Comparison of ENCODE assay signal across 27 cellular contexts in the genomic region with DNA sequence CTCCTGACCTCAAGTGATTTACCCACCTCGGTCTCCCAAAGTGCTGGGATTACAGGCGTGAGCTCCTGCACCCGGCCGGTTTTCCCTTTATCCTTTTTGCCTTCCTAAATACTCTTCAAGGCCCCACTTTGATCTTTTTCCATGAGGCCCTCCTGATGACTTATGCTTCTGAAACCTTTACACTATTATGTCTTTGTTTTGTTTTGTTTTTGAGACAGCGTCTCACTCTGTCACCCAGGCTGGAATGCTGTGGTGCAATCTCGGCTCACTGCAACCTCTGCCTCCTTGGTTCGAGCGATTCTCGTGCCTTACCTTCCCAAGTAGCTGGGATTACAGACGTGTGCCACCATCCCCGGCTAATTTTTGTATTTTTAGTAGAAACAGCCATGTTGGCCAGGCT. TPM values are rescaled to one million over a fixed set of nuclear protein-coding genes. Genes with fewer than 3 reads are reported as not detected.
DNase-seq lines count a peak whose midpoint lies in the region; ATAC-seq and TF ChIP-seq lines count a peak whose summit lies in the region.
"Had no signal": no experiment of that assay in that cellular context is flagged by ENCODE, and none has a peak within 500 bp of the region (broad histone marks: within the 10 kb centered on the region; RNA-seq: fewer than 3 reads in every experiment).

No MANE protein-coding gene starts in this region.

- intact Hi-C loops in CD4-positive, alpha-beta T cell (cut with DNase I, micrococcal nuclease) = loop anchor here in 1 of 2 experiments (10.0 kb wide), 1 partner anchor 501 kb away; no protein-coding TSS in a partner anchor
- intact Hi-C loops in IMR-90 (cut with micrococcal nuclease) = loop anchor here (10.0 kb wide), 1 partner anchor 1209 kb away; no protein-coding TSS in a partner anchor
- intact Hi-C loops in dendritic cell treated with granulocyte-macrophage colony-stimulating factor and Interleukin-4, amounts not matched to agents 40 ng/mL and 50 ng/mL, for 4 days (cut with micrococcal nuclease) = no loop called here

- CTCF ChIA-PET in CD4-positive, alpha-beta T cell (lab: Charles Lee) = no interaction called here
- CTCF ChIA-PET in IMR-90 (lab: Yijun Ruan, JAX) = no interaction called here

- H2AFZ ChIP-seq in IMR-90 (replicated peaks; ENCODE audit: low read length, poor library complexity) (no peak overlapping the region), osteoblast (ENCODE audit: low read length) (no peak overlapping the region)

- no peak overlapping the region for H2AK5ac ChIP-seq in IMR-90 (ENCODE audit: low read depth, low read length)

- no peak overlapping the region for H3K4ac ChIP-seq in IMR-90 (ENCODE audit: low read depth, low read length)

- H4K8ac ChIP-seq in IMR-90 (ENCODE audit: low read depth in 2 of 2, low read length in 2 of 2) = no peak overlapping the region

- H3K4me1 ChIP-seq in IMR-90 (ENCODE audit: control insufficient read depth, insufficient read depth, low read length) = peaks cover 13% of the 10 kb centered on the region
- H3K4me1 ChIP-seq in osteoblast (ENCODE audit: insufficient read depth, low read length) = peaks cover 59% of the 10 kb centered on the region

- no peak for TF ChIP-seq RAD21 in IMR-90 (IDR thresholded peaks at IDR 0.05; ENCODE audit: low read length)

- H3K4me1 Mint-ChIP-seq in CD4-positive, alpha-beta T cell (ENCODE audit: low read depth) = peaks cover 80% of the 10 kb centered on the region
- peaks cover 53% of the 10 kb centered on the region for H3K4me1 Mint-ChIP-seq in dendritic cell treated with granulocyte-macrophage colony-stimulating factor and Interleukin-4, amounts not matched to agents 40 ng/mL and 50 ng/mL, for 4 days (ENCODE audit: low read depth)

- H3K36me3 ChIP-seq in IMR-90 (ENCODE audit: control insufficient read depth, insufficient read depth, low read length) = no peaks in the 10 kb centered on the region
- no peaks in the 10 kb centered on the region for H3K36me3 ChIP-seq in osteoblast (ENCODE audit: insufficient read depth, low read length)
- H3K36me3 ChIP-seq: ovary, suprapubic skin had no signal

- ATAC-seq in CD4-positive, alpha-beta T cell (ENCODE audit: poor library complexity) = no peak
- ATAC-seq in IMR-90 (ENCODE audit: low read depth) (no peak), HG03097 (IDR thresholded peaks at IDR 0.05; ENCODE audit: low FRiP score, unreplicated experiment) (no peak), GM21381 (IDR thresholded peaks at IDR 0.05; ENCODE audit: unreplicated experiment) (no peak), HG03175 (IDR thresholded peaks at IDR 0.05; ENCODE audit: unreplicated experiment) (no peak)
- ATAC-seq: activated CD8-positive, alpha-beta T cell treated with anti-CD3 and anti-CD28 coated beads for 36 hours; activated T-helper 17 cell treated with anti-CD3 and anti-CD28 coated beads, Interleukin-2, amount 50 U/mL, for 72 hours; left ventricle myocardium superior; naive thymus-derived CD4-positive, alpha-beta T cell had no signal

- no peak overlapping the region for H4K5ac ChIP-seq in IMR-90 (ENCODE audit: low read depth, low read length)

- no peak overlapping the region for H2BK20ac ChIP-seq in IMR-90 (ENCODE audit: low read depth, low read length)

- H3K9me1 ChIP-seq in IMR-90 (ENCODE audit: insufficient read depth, low read length) = peaks cover 9% of the 10 kb centered on the region

- no peak overlapping the region for H2BK120ac ChIP-seq in IMR-90 (ENCODE audit: low read depth, low read length)

- H2AK9ac ChIP-seq in IMR-90 (replicated peaks; ENCODE audit: low read depth, low read length, poor library complexity) = no peak overlapping the region

- H4K20me1 ChIP-seq in IMR-90 (ENCODE audit: insufficient read depth, low read length) (peaks cover 24% of the 10 kb centered on the region; the same call in 1 of the 2 replicates), osteoblast (ENCODE audit: insufficient read depth, low read length) (peaks cover 5% of the 10 kb centered on the region)

- H3K4me2 ChIP-seq in IMR-90 (ENCODE audit: low read depth, low read length) = no peak overlapping the region
- peak overlapping the region; percentile 32 for H3K4me2 ChIP-seq in osteoblast (ENCODE audit: insufficient read depth, low read length)
- H3K4me2 ChIP-seq: BLaER1 had no signal

- no peak overlapping the region for H3K9ac ChIP-seq in IMR-90 (ENCODE audit: low read depth, low read length)
- H3K9ac ChIP-seq: BLaER1 had no signal

- H3K27me3 Mint-ChIP-seq in CD4-positive, alpha-beta T cell = no peaks in the 10 kb centered on the region
- H3K27me3 Mint-ChIP-seq in dendritic cell treated with granulocyte-macrophage colony-stimulating factor and Interleukin-4, amounts not matched to agents 40 ng/mL and 50 ng/mL, for 4 days = no peaks in the 10 kb centered on the region
- H3K27me3 Mint-ChIP-seq: activated CD8-positive, alpha-beta T cell treated with anti-CD3 and anti-CD28 coated beads for 36 hours; activated T-helper 17 cell treated with anti-CD3 and anti-CD28 coated beads, Interleukin-2, amount 50 U/mL, for 72 hours; naive thymus-derived CD4-positive, alpha-beta T cell had no signal

- H3K79me2 ChIP-seq in osteoblast (ENCODE audit: insufficient read depth, low read length) = peaks cover 68% of the 10 kb centered on the region

- in situ Hi-C loops in IMR-90 (cut with MboI; ENCODE audit: low sequenced_read_pairs) = loop anchor here (5.0 kb wide), 1 partner anchor 341 kb away; no protein-coding TSS in a partner anchor

- no peak for TF ChIP-seq POLR2A in IMR-90 (IDR thresholded peaks at IDR 0.05; ENCODE audit: low read depth, low read length)

- no peak overlapping the region for H3K14ac ChIP-seq in IMR-90 (replicated peaks; ENCODE audit: low read depth, low read length)

- peaks cover 28% of the 10 kb centered on the region for H3K36me3 Mint-ChIP-seq in CD4-positive, alpha-beta T cell (ENCODE audit: low read depth)
- peaks cover 24% of the 10 kb centered on the region for H3K36me3 Mint-ChIP-seq in dendritic cell treated with granulocyte-macrophage colony-stimulating factor and Interleukin-4, amounts not matched to agents 40 ng/mL and 50 ng/mL, for 4 days (ENCODE audit: low read depth)

- TF ChIP-seq CTCF in CD4-positive, alpha-beta T cell (IDR thresholded peaks at IDR 0.05) = no peak
- TF ChIP-seq CTCF in IMR-90 (conservative IDR thresholded peaks at IDR 0.05; ENCODE audit: low read depth, low read length) (no peak), osteoblast (IDR thresholded peaks at IDR 0.05; ENCODE audit: extremely low read depth, low read depth, low read length) (no peak)

- no peak overlapping the region for H3K27ac ChIP-seq in CD4-positive, alpha-beta T cell (ENCODE audit: low read depth, low read length)
- H3K27ac ChIP-seq in IMR-90 (ENCODE audit: insufficient read depth, low read length) = no peak overlapping the region
- peak overlapping the region; percentile 100 for H3K27ac ChIP-seq in osteoblast (ENCODE audit: low read depth, low read length)
- H3K27ac ChIP-seq: BLaER1, ovary, suprapubic skin had no signal

- no peak overlapping the region for H2BK5ac ChIP-seq in IMR-90 (ENCODE audit: low read depth, low read length, poor library complexity, severe bottlenecking)

- POLR2A ChIA-PET in CD4-positive, alpha-beta T cell (lab: Charles Lee) = no interaction called here
- POLR2A ChIA-PET in IMR-90 (lab: Charles Lee; ENCODE audit: unreplicated experiment) = no interaction called here

- no peak overlapping the region for H3K27ac Mint-ChIP-seq in CD4-positive, alpha-beta T cell
- H3K27ac Mint-ChIP-seq in dendritic cell treated with granulocyte-macrophage colony-stimulating factor and Interleukin-4, amounts not matched to agents 40 ng/mL and 50 ng/mL, for 4 days = peak overlapping the region; percentile 63
- H3K27ac Mint-ChIP-seq: activated CD8-positive, alpha-beta T cell treated with anti-CD3 and anti-CD28 coated beads for 36 hours; activated T-helper 17 cell treated with anti-CD3 and anti-CD28 coated beads, Interleukin-2, amount 50 U/mL, for 72 hours had no signal

- no peak overlapping the region for H3K4me3 ChIP-seq in IMR-90 (ENCODE audit: insufficient read depth, low read depth, low read length)
- H3K4me3 ChIP-seq in osteoblast (ENCODE audit: insufficient read depth, low read length) = no peak overlapping the region
- H3K4me3 ChIP-seq: BLaER1, ovary, spleen, suprapubic skin had no signal

- dilution Hi-C loops in IMR-90 (cut with HindIII; ENCODE audit: low sequenced_read_pairs, unreplicated experiment) = no loop called here

- no peaks in the 10 kb centered on the region for H3K27me3 ChIP-seq in CD4-positive, alpha-beta T cell (ENCODE audit: control insufficient read depth, insufficient read depth, low read length)
- H3K27me3 ChIP-seq in IMR-90 (ENCODE audit: control insufficient read depth, insufficient read depth, low read length) (no peaks in the 10 kb centered on the region), osteoblast (ENCODE audit: insufficient read depth, low read length) (no peaks in the 10 kb centered on the region)
- H3K27me3 ChIP-seq: BLaER1, ovary, spleen, suprapubic skin had no signal

- H4K91ac ChIP-seq in IMR-90 (ENCODE audit: insufficient read depth, low read depth, low read length) = no peak overlapping the region

- no peak overlapping the region for H3K18ac ChIP-seq in IMR-90 (ENCODE audit: low read depth, low read length)

- no peaks in the 10 kb centered on the region for H3K9me3 Mint-ChIP-seq in CD4-positive, alpha-beta T cell
- no peaks in the 10 kb centered on the region for H3K9me3 Mint-ChIP-seq in dendritic cell treated with granulocyte-macrophage colony-stimulating factor and Interleukin-4, amounts not matched to agents 40 ng/mL and 50 ng/mL, for 4 days
- H3K9me3 Mint-ChIP-seq: activated T-helper 17 cell treated with anti-CD3 and anti-CD28 coated beads, Interleukin-2, amount 50 U/mL, for 72 hours had no signal

- H3K23ac ChIP-seq in IMR-90 (ENCODE audit: low read depth, low read length) = no peak overlapping the region

- H3K56ac ChIP-seq in IMR-90 (ENCODE audit: extremely low read depth, insufficient read depth, low read length) = no peak overlapping the region

- no peaks in the 10 kb centered on the region for H3K9me3 ChIP-seq in CD4-positive, alpha-beta T cell (ENCODE audit: control insufficient read depth, low read length)
- no peaks in the 10 kb centered on the region for H3K9me3 ChIP-seq in IMR-90 (ENCODE audit: control insufficient read depth, insufficient read depth, low read length)
- no peaks in the 10 kb centered on the region for H3K9me3 ChIP-seq in osteoblast (ENCODE audit: low read depth, low read length)
- H3K9me3 ChIP-seq: ovary, spleen, suprapubic skin had no signal

- WGBS in IMR-90 (ENCODE audit: extremely low coverage in 2 of 2, insufficient read length in 1 of 2), 2 experiments = 77% methylated on average over 5 of the region's 11 CpGs; no CpG with 5 or more reads in 1 of the 2 experiments

- no TSS peak for BruUV-seq in IMR-90 (replicated peaks; lab: Mats Ljungman, UMichigan)

- H3K79me1 ChIP-seq in IMR-90 (ENCODE audit: low read depth in 1 of 2, low read length in 2 of 2) = peaks cover 8 to 52% of the 10 kb centered on the region in 2 experiments; a peak in 3 of 4 replicates

- no peak for DNase-seq in CD4-positive, alpha-beta T cell
- DNase-seq in IMR-90 = peak; percentile 16
- no peak for DNase-seq in osteoblast (ENCODE audit: insufficient read length, low spot score, missing footprints)
- no peak for DNase-seq in central memory CD4-positive, alpha-beta T cell
- DNase-seq: activated CD4-positive, CD25-positive, alpha-beta regulatory T cell treated with anti-CD3 and anti-CD28 coated beads, Interleukin-2, amount 50 U/mL, for 72 hours; activated CD8-positive, alpha-beta T cell treated with anti-CD3 and anti-CD28 coated beads for 36 hours; activated naive CD4-positive, alpha-beta T cell treated with anti-CD3 and anti-CD28 coated beads, Interleukin-2, amount 50 U/mL, for 16 hours; aorta; Calu3; DND-41; left ventricle myocardium superior; midbrain; naive thymus-derived CD4-positive, alpha-beta T cell; NCI-H1436; NCI-H2081 treated with DMSO at 0.1 percent for 48 hours; NCI-H226; ovary; retina; spleen; stimulated activated CD4-positive, alpha-beta T cell treated with anti-CD3 and anti-CD28 coated beads, Interleukin-2, amount 100 ng/mL, for 48 hours had no signal

- H3K4me3 Mint-ChIP-seq in CD4-positive, alpha-beta T cell = peak overlapping the region; percentile 39
- no peak overlapping the region for H3K4me3 Mint-ChIP-seq in dendritic cell treated with granulocyte-macrophage colony-stimulating factor and Interleukin-4, amounts not matched to agents 40 ng/mL and 50 ng/mL, for 4 days
- H3K4me3 Mint-ChIP-seq: activated CD8-positive, alpha-beta T cell treated with anti-CD3 and anti-CD28 coated beads for 36 hours; activated T-helper 17 cell treated with anti-CD3 and anti-CD28 coated beads, Interleukin-2, amount 50 U/mL, for 72 hours had no signal

- no peak overlapping the region for H2BK15ac ChIP-seq in IMR-90 (ENCODE audit: low read depth, low read length)

RNA-seq across cellular contexts. Expression of gene STMP1, which starts 3.8 kb away (rescaled TPM):
- total RNA-seq in CD4-positive, alpha-beta T cell = 10 to 100 TPM; 11.5 to 14.1 TPM
- 6.1 and 11.9 TPM in 2 replicates for total RNA-seq in IMR-90 (2012; rRNA removed)
- polyA plus RNA-seq in IMR-90 (2012; rRNA removed) = 22.5 and 28.3 TPM in 2 replicates
- polyA plus RNA-seq in IMR-90 (2012; cell fraction: cytosol; rRNA removed) = 5.2 and 13.9 TPM in 2 replicates
- polyA plus RNA-seq in IMR-90 (2012; cell fraction: nucleus; rRNA removed; ENCODE audit: low replicate concordance) = 1.3 and 9.0 TPM in 2 replicates
- 18.8 and 21.5 TPM in 2 replicates for total RNA-seq in osteoblast
